ENCODE assay signal across 1 cellular context in genomic region chr12:124515981-124516380, GRCh38.
TF ChIP-seq lines count a peak whose summit lies in the region.

No MANE protein-coding gene starts in this region.

TF ChIP-seq in WTC11, 78 proteins besides CTCF, POLR2A, EP300 and RAD21:
- TF ChIP-seq HMGA2 (CRISPR knock-in tag; IDR thresholded peaks at IDR 0.05): no peak
- no peak for TF ChIP-seq NR1H2 (CRISPR knock-in tag; IDR thresholded peaks at IDR 0.05)
- TF ChIP-seq ZNF416 (CRISPR knock-in tag; IDR thresholded peaks at IDR 0.05): no peak
- no peak for TF ChIP-seq E2F1 (CRISPR knock-in tag; IDR thresholded peaks at IDR 0.05)
- TF ChIP-seq ATF1 (CRISPR knock-in tag; IDR thresholded peaks at IDR 0.05): no peak
- TF ChIP-seq GRHL2 (CRISPR knock-in tag; IDR thresholded peaks at IDR 0.05; ENCODE audit: insufficient replicate concordance, severe bottlenecking): no peak
- no peak for TF ChIP-seq ATF3 (CRISPR knock-in tag; conservative IDR thresholded peaks at IDR 0.05)
- no peak for TF ChIP-seq MLX (CRISPR knock-in tag; IDR thresholded peaks at IDR 0.05)
- no peak for TF ChIP-seq ERG (CRISPR knock-in tag; IDR thresholded peaks at IDR 0.05)
